ENCODE assay signal across 17 cellular contexts in the genomic region with DNA sequence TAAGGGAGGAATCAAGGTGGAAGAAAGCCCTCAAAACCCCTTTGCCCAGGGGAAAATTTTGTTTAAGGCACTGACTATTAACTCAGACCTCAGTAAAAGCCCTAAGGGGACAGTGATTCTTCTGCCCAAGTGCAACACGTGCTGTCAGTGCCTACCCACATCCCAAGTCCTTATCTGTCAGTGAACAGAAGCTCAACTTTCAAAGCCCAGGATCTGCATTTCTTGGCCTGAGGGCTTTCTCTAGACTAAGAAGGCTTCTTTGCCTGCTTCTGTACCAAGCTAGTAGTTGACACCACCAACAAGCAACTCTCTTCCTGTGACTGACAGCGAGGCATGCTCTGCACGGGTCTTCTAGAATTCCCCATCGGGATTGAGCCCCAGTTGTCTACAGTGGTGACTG.
A peak's percentile ranks its signal among the peaks of the same experiment; 100 is the strongest.
DNase-seq lines count a peak whose midpoint lies in the region; ATAC-seq, FAIRE-seq and TF ChIP-seq lines count a peak whose summit lies in the region.
"Had no signal": no experiment of that assay in that cellular context is flagged by ENCODE, and none has a peak within 500 bp of the region (broad histone marks: within the 10 kb centered on the region; RNA-seq: fewer than 3 reads in every experiment).

No MANE protein-coding gene starts in this region.

- FAIRE-seq in HepG2 (lab: Jason Lieb, UNC), result no peak
- FAIRE-seq: A549 had no signal

- ATAC-seq in HepG2, result 0 out of 3 replicates have a peak, but pooled peaks have one; percentile 37
- no peak for ATAC-seq in right lobe of liver
- ATAC-seq in HG03432 (IDR thresholded peaks at IDR 0.05; ENCODE audit: unreplicated experiment), result no peak
- ATAC-seq in GM18858 (IDR thresholded peaks at IDR 0.05; ENCODE audit: unreplicated experiment), result no peak
- ATAC-seq: A549 had no signal

- H4K12ac ChIP-seq in trophoblast cell (ENCODE audit: low read depth, low read length), result no peak overlapping the region

- no peaks in the 10 kb centered on the region for H3K36me3 ChIP-seq in HepG2 (replicated peaks in 1 of 2; ENCODE audit: control insufficient read depth in 1 of 2, insufficient read depth in 2 of 2, low read length in 2 of 2)
- H3K36me3 ChIP-seq in right lobe of liver, result no peaks in the 10 kb centered on the region
- no peaks in the 10 kb centered on the region for H3K36me3 ChIP-seq in hepatocyte (replicated peaks; ENCODE audit: insufficient read depth, low read depth)
- H3K36me3 ChIP-seq in trophoblast cell (ENCODE audit: control insufficient read depth in 1 of 2, insufficient read depth in 2 of 2, low read length in 2 of 2), result no peaks in the 10 kb centered on the region

- no peak overlapping the region for H2AFZ ChIP-seq in HepG2 (ENCODE audit: low read length)
- no peak overlapping the region for H2AFZ ChIP-seq in hepatocyte
- no peak overlapping the region for H2AFZ ChIP-seq in trophoblast cell (ENCODE audit: insufficient read depth, low read length, poor library complexity)
- H2AFZ ChIP-seq: GM23248 had no signal

- H2BK120ac ChIP-seq in trophoblast cell (ENCODE audit: insufficient read depth, low read length, poor library complexity), result no peak overlapping the region

- no peak for TF ChIP-seq RAD21 in HepG2 (CRISPR knock-in tag; IDR thresholded peaks at IDR 0.05)

- H3K9me2 ChIP-seq in hepatocyte (replicated peaks; ENCODE audit: insufficient read depth), result no peaks in the 10 kb centered on the region

- in situ Hi-C loops in HepG2 (cut with HindIII; ENCODE audit: extremely low pct_ligation_motif_present, low pct_unique_long_range_greater_than_20kb), result loop anchor here (25.0 kb wide), 1 partner anchor 595 kb away; no protein-coding TSS in a partner anchor

- H3K9ac ChIP-seq in HepG2 (ENCODE audit: insufficient read depth, low read depth, low read length) (no peak overlapping the region), trophoblast cell (ENCODE audit: low read length) (no peak overlapping the region)
- H3K9ac ChIP-seq: GM23248 had no signal

- H3K23ac ChIP-seq in trophoblast cell (ENCODE audit: low read length), result no peak overlapping the region

- no peak overlapping the region for H2BK12ac ChIP-seq in trophoblast cell (ENCODE audit: low read length)

- no peak for DNase-seq in HepG2 (ENCODE audit: low spot score)
- DNase-seq in right lobe of liver, result no peak
- no peak for DNase-seq in hepatocyte (ENCODE audit: low spot score)
- DNase-seq in trophoblast cell, result peak; percentile 63 to 77
- no peak for DNase-seq in NCI-H2171 treated with DMSO at 0.1 percent for 48 hours (lab: John Stamatoyannopoulos, UW)
- DNase-seq: AML-193; CD4-positive, alpha-beta T cell; GF-D8; GM23248; HCEC 1CT; IMR-90 had no signal

- TF ChIP-seq CTCF in HepG2 (CRISPR knock-in tag; IDR thresholded peaks at IDR 0.05) (no peak), right lobe of liver (IDR thresholded peaks at IDR 0.05) (no peak), hepatocyte (IDR thresholded peaks at IDR 0.05; ENCODE audit: poor library complexity) (no peak)

- intact Hi-C loops in HepG2 (cut with micrococcal nuclease; ENCODE audit: unreplicated experiment) (loop anchor here (10.0 kb wide), 1 partner anchor 918 kb away; no protein-coding TSS in a partner anchor), right lobe of liver (cut with DNase I) (no loop called here)

- H3K9me3 ChIP-seq in HepG2 (ENCODE audit: low read length), result no peaks in the 10 kb centered on the region
- no peaks in the 10 kb centered on the region for H3K9me3 ChIP-seq in right lobe of liver
- H3K9me3 ChIP-seq in hepatocyte (ENCODE audit: low read depth), result no peaks in the 10 kb centered on the region
- H3K9me3 ChIP-seq in trophoblast cell (ENCODE audit: insufficient read depth, low read depth, low read length), result peaks cover 1% of the 10 kb centered on the region
- H3K9me3 ChIP-seq: A549 had no signal

- no peak overlapping the region for H3K18ac ChIP-seq in trophoblast cell (ENCODE audit: low read length)

- H3K4me1 ChIP-seq in HepG2 (ENCODE audit: insufficient read depth, low read length), result no peaks in the 10 kb centered on the region
- no peaks in the 10 kb centered on the region for H3K4me1 ChIP-seq in right lobe of liver
- H3K4me1 ChIP-seq in hepatocyte (ENCODE audit: insufficient read depth), result peaks cover 15% of the 10 kb centered on the region
- H3K4me1 ChIP-seq in trophoblast cell (ENCODE audit: control insufficient read depth in 1 of 2, insufficient read depth in 2 of 2, low read length in 2 of 2), result peaks cover 7 to 14% of the 10 kb centered on the region in 2 experiments
- H3K4me1 ChIP-seq: A549 had no signal

- H3K4me2 ChIP-seq in HepG2 (ENCODE audit: low read depth, low read length) (no peak overlapping the region), hepatocyte (no peak overlapping the region), trophoblast cell (ENCODE audit: low read length) (no peak overlapping the region)
- H3K4me2 ChIP-seq: A549 had no signal

- H3K14ac ChIP-seq in trophoblast cell (ENCODE audit: low read length), result no peak overlapping the region

- no peak overlapping the region for H2AK5ac ChIP-seq in trophoblast cell (ENCODE audit: low read length)

- no peak overlapping the region for H2BK5ac ChIP-seq in trophoblast cell (ENCODE audit: low read depth, low read length, poor library complexity)

- no peak for TF ChIP-seq EP300 in HepG2 (IDR thresholded peaks at IDR 0.05; ENCODE audit: low read depth in 2 of 2, low read length in 2 of 2)
- TF ChIP-seq EP300 in HepG2 (CRISPR knock-in tag; IDR thresholded peaks at IDR 0.05; ENCODE audit: borderline replicate concordance), result no peak

- no peaks in the 10 kb centered on the region for H3K79me1 ChIP-seq in trophoblast cell (ENCODE audit: low read length)

- TF ChIP-seq POLR2A in HepG2 (IDR thresholded peaks at IDR 0.05; ENCODE audit: insufficient read depth in 1 of 2, low read depth in 2 of 2, low read length in 2 of 2), result no peak
- TF ChIP-seq POLR2A in right lobe of liver (IDR thresholded peaks at IDR 0.05), result no peak

- WGBS in HepG2 (ENCODE audit: low lambda C conversion rate), result 2% methylated on average over 4 of the region's 4 CpGs
- 29% methylated on average over 4 of the region's 4 CpGs for WGBS in right lobe of liver (ENCODE audit: insufficient coverage, low coverage, low lambda C conversion rate, missing lambda C conversion rate)
- 71% methylated on average over 4 of the region's 4 CpGs for WGBS in hepatocyte (ENCODE audit: low lambda C conversion rate, missing lambda C conversion rate)
- WGBS in trophoblast cell (ENCODE audit: extremely low coverage, insufficient coverage, insufficient read length), result no CpG with 5 or more reads among the region's 4 CpGs

- H3K4me3 ChIP-seq in HepG2 (replicated peaks in 1 of 3; ENCODE audit: insufficient read depth in 1 of 3, low read depth in 2 of 3, low read length in 3 of 3), result no peak overlapping the region
- H3K4me3 ChIP-seq in right lobe of liver, result no peak overlapping the region
- H3K4me3 ChIP-seq in hepatocyte, result no peak overlapping the region
- H3K4me3 ChIP-seq in trophoblast cell (ENCODE audit: low read depth, low read length), result no peak overlapping the region
- H3K4me3 ChIP-seq: A549, GM23248 had no signal

- H3K4ac ChIP-seq in trophoblast cell (ENCODE audit: low read depth, low read length), result no peak overlapping the region

- H3K27ac ChIP-seq in HepG2 (ENCODE audit: extremely low read length, insufficient read depth, low read length) (no peak overlapping the region), right lobe of liver (no peak overlapping the region), hepatocyte (peak overlapping the region; percentile 12), trophoblast cell (ENCODE audit: low read depth, low read length) (peak overlapping the region; percentile 12)
- H3K27ac ChIP-seq: 22Rv1, A549, C4-2B, GM23248, HL-60 had no signal

- H4K20me1 ChIP-seq in HepG2 (ENCODE audit: insufficient read depth, low read length) (no peaks in the 10 kb centered on the region), hepatocyte (ENCODE audit: insufficient read depth, poor library complexity, severe bottlenecking) (no peaks in the 10 kb centered on the region)

- no peak overlapping the region for H4K91ac ChIP-seq in trophoblast cell (ENCODE audit: low read depth, low read length)

- CTCF ChIA-PET in HepG2 (lab: Yijun Ruan, JAX; ENCODE audit: low intra/inter-chr PET ratio, low total read pairs), result no interaction called here

- BruUV-seq in HepG2 (replicated peaks; lab: Mats Ljungman, UMichigan), result no TSS peak

- H3K79me2 ChIP-seq in HepG2 (ENCODE audit: insufficient read depth, low read length), result no peaks in the 10 kb centered on the region
- no peaks in the 10 kb centered on the region for H3K79me2 ChIP-seq in hepatocyte
- H3K79me2 ChIP-seq in trophoblast cell (ENCODE audit: control insufficient read depth, insufficient read depth, low read length, poor library complexity), result no peaks in the 10 kb centered on the region

- POLR2A ChIA-PET in HepG2 (lab: Yijun Ruan, JAX), result no interaction called here

- H3K27me3 ChIP-seq in HepG2 (ENCODE audit: control insufficient read depth in 1 of 2, insufficient read depth in 2 of 2, low read length in 2 of 2) (no peaks in the 10 kb centered on the region; a peak in 1 of 5 replicates), right lobe of liver (no peaks in the 10 kb centered on the region), hepatocyte (no peaks in the 10 kb centered on the region), trophoblast cell (ENCODE audit: insufficient read depth, low read length) (no peaks in the 10 kb centered on the region)

- no peak overlapping the region for H4K8ac ChIP-seq in trophoblast cell (ENCODE audit: low read depth, low read length)

TF ChIP-seq in HepG2, 621 proteins besides CTCF, POLR2A, EP300 and RAD21 (continues in another document):
- TF ChIP-seq, protein P1, sequence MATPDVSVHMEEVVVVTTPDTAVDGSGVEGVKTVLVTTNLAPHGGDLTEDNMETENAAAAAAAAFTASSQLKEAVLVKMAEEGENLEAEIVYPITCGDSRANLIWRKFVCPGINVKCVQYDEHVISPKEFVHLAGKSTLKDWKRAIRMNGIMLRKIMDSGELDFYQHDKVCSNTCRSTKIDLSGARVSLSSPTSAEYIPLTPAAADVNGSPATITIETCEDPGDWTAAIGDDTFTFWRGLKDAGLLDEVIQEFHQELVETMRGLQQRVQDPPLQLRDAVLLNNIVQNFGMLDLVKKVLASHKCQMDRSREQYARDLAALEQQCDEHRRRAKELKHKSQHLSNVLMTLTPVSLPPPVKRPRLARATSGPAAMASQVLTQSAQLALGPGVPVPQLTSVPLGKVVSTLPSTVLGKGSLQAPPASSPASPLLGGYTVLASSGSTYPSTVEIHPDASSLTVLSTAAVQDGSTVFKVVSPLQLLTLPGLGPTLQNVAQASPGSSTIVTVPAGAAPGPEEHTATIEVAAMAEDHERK (CRISPR knock-in tag; IDR thresholded peaks at IDR 0.05; ENCODE audit: low read depth), result no peak
- TF ChIP-seq RCOR2 (CRISPR knock-in tag; IDR thresholded peaks at IDR 0.05), result no peak
- no peak for TF ChIP-seq SAP130 (CRISPR knock-in tag; IDR thresholded peaks at IDR 0.05; ENCODE audit: low read depth)
- no peak for TF ChIP-seq XRCC5 (optimal IDR thresholded peaks at IDR 0.05; ENCODE audit: low read length)
- TF ChIP-seq ZNF788 (CRISPR knock-in tag; IDR thresholded peaks at IDR 0.05; ENCODE audit: borderline replicate concordance), result no peak

Comparison
In these comparisons a context has a peak if more than half of its experiments do, and no peak if none do; other contexts are left out.
1. DNase-seq: peak in trophoblast cell (2 of 2); none in HepG2 (single experiment), right lobe of liver (0 of 3), hepatocyte (single experiment) and NCI-H2171 treated with DMSO at 0.1 percent for 48 hours (single experiment).
2. H3K27ac ChIP-seq: peak in hepatocyte (single experiment) and trophoblast cell (single experiment); none in HepG2 (single experiment) and right lobe of liver (0 of 3).